2 cellular contexts compared by ENCODE assay signal in genomic region chr14:93745603-93746273, GRCh38.
TF ChIP-seq lines count a peak whose summit lies in the region.

No MANE protein-coding gene starts in this region.

TF ChIP-seq in GM23338, 12 proteins besides CTCF, POLR2A, EP300 and RAD21 (continued from another document):
- TF ChIP-seq ETS1 (IDR thresholded peaks at IDR 0.05) (no peak), ZNF331 (CRISPR knock-in tag; IDR thresholded peaks at IDR 0.05; ENCODE audit: low read depth) (no peak), JUNB (IDR thresholded peaks at IDR 0.05; ENCODE audit: unreplicated experiment) (no peak), NANOG (IDR thresholded peaks at IDR 0.05; ENCODE audit: borderline replicate concordance) (no peak), ZNF462 (CRISPR knock-in tag; IDR thresholded peaks at IDR 0.05) (no peak), STAT1 (IDR thresholded peaks at IDR 0.05; ENCODE audit: unreplicated experiment) (no peak), ZNF114 (CRISPR knock-in tag; IDR thresholded peaks at IDR 0.05) (no peak)

TF ChIP-seq in WTC11, 78 proteins besides CTCF, POLR2A, EP300 and RAD21 (continued from another document):
- TF ChIP-seq ZBTB43 (CRISPR knock-in tag; IDR thresholded peaks at IDR 0.05) (no peak), CREB1 (CRISPR knock-in tag; IDR thresholded peaks at IDR 0.05) (no peak), JAZF1 (CRISPR knock-in tag; IDR thresholded peaks at IDR 0.05) (no peak), AFF4 (CRISPR knock-in tag; IDR thresholded peaks at IDR 0.05; ENCODE audit: borderline replicate concordance) (no peak), E2F5 (CRISPR knock-in tag; IDR thresholded peaks at IDR 0.05) (no peak), IRF1 (CRISPR knock-in tag; IDR thresholded peaks at IDR 0.05) (no peak)
TF ChIP-seq in WTC11: peak in this region for 0.
